Comparison of ENCODE assay signal across 20 cellular contexts in genomic region chr4:147944670-147945260, GRCh38.
"Had no signal": no experiment of that assay in that cellular context is flagged by ENCODE, and none has a peak within 500 bp of the region (broad histone marks: within the 10 kb centered on the region; RNA-seq: fewer than 3 reads in every experiment).

No MANE protein-coding gene starts in this region.

- H3K4me1 ChIP-seq: breast epithelium, parathyroid adenoma had no signal

- H3K27me3 Mint-ChIP-seq: activated naive CD4-positive, alpha-beta T cell treated with anti-CD3 and anti-CD28 coated beads, Interleukin-2, amount 50 U/mL, for 24 hours; stimulated activated naive CD8-positive, alpha-beta T cell treated with anti-CD3 and anti-CD28 coated beads, Interleukin-15, Interleukin-2, amounts not matched to agents 100 ng/mL and 50 ng/mL, for 24 hours had no signal

- H3K9me3 ChIP-seq: adrenal gland, breast epithelium, gastroesophageal sphincter, thyroid gland had no signal

- H3K4me3 ChIP-seq: adrenal gland, breast epithelium, gastroesophageal sphincter, thyroid gland had no signal

- H3K27me3 ChIP-seq: adrenal gland, breast epithelium, gastroesophageal sphincter, thyroid gland had no signal

- H3K9me3 Mint-ChIP-seq: memory B cell had no signal

- H3K27ac ChIP-seq: adrenal gland, breast epithelium, epithelial cell of prostate, gastroesophageal sphincter, parathyroid adenoma, thyroid gland had no signal

- ATAC-seq: gastroesophageal sphincter, left colon, right cardiac atrium had no signal

- H3K36me3 Mint-ChIP-seq: memory B cell had no signal

- H3K27ac Mint-ChIP-seq: activated naive CD4-positive, alpha-beta T cell treated with anti-CD3 and anti-CD28 coated beads, Interleukin-2, amount 50 U/mL, for 24 hours; memory B cell had no signal

- H3K36me3 ChIP-seq: adrenal gland, breast epithelium had no signal

- H3K4me3 Mint-ChIP-seq: activated naive CD4-positive, alpha-beta T cell treated with anti-CD3 and anti-CD28 coated beads, Interleukin-2, amount 50 U/mL, for 24 hours; memory B cell; stimulated activated naive CD8-positive, alpha-beta T cell treated with anti-CD3 and anti-CD28 coated beads, Interleukin-15, Interleukin-2, amounts not matched to agents 100 ng/mL and 50 ng/mL, for 24 hours had no signal

- DNase-seq: activated CD4-positive, alpha-beta T cell treated with anti-CD3 and anti-CD28 coated beads for 48 hours; activated gamma-delta T cell; adrenal gland; cerebellar nuclear complex; cortex of kidney; head of caudate nucleus; left colon; nucleus accumbens; right cardiac atrium; stimulated activated CD4-positive, alpha-beta T cell treated with anti-CD3 and anti-CD28 coated beads, Interleukin-4, amount 100 ng/mL, for 4 hours; substantia nigra; SW 1271; thyroid gland had no signal
